ENCODE assay signal across 23 cellular contexts in genomic region chr17:82640046-82640445, GRCh38.
"Had no signal": no experiment of that assay in that cellular context is flagged by ENCODE, and none has a peak within 500 bp of the region (broad histone marks: within the 10 kb centered on the region; RNA-seq: fewer than 3 reads in every experiment).

No MANE protein-coding gene starts in this region.

- H3K27ac Mint-ChIP-seq: activated CD4-positive, alpha-beta memory T cell treated with anti-CD3 and anti-CD28 coated beads for 36 hours; activated CD4-positive, alpha-beta T cell treated with anti-CD3 and anti-CD28 coated beads for 36 hours; activated CD8-positive, alpha-beta memory T cell treated with anti-CD3 and anti-CD28 coated beads, Interleukin-2, amount 10 ng/mL, durations not matched to agents 7 days and 5 days; activated naive CD8-positive, alpha-beta T cell treated with anti-CD3 and anti-CD28 coated beads, Interleukin-2, amount 10 ng/mL, durations not matched to agents 7 days and 5 days; activated T-helper 17 cell treated with anti-CD3 and anti-CD28 coated beads, Interleukin-2, amount 50 U/mL, for 72 hours; endodermal cell; neural progenitor cell; WTC11 had no signal

- ATAC-seq: activated CD4-positive, alpha-beta T cell treated with anti-CD3 and anti-CD28 coated beads for 36 hours; activated CD8-positive, alpha-beta memory T cell treated with anti-CD3 and anti-CD28 coated beads, Interleukin-2, amount 10 ng/mL, durations not matched to agents 7 days and 5 days; activated T-helper 17 cell treated with anti-CD3 and anti-CD28 coated beads, Interleukin-2, amount 50 U/mL, for 72 hours; left lung; mucosa of descending colon; WTC11 had no signal

- H3K4me3 Mint-ChIP-seq: activated CD4-positive, alpha-beta memory T cell treated with anti-CD3 and anti-CD28 coated beads for 36 hours; activated CD4-positive, alpha-beta T cell treated with anti-CD3 and anti-CD28 coated beads for 36 hours; activated CD8-positive, alpha-beta memory T cell treated with anti-CD3 and anti-CD28 coated beads, Interleukin-2, amount 10 ng/mL, durations not matched to agents 7 days and 5 days; activated naive CD8-positive, alpha-beta T cell treated with anti-CD3 and anti-CD28 coated beads, Interleukin-2, amount 10 ng/mL, durations not matched to agents 7 days and 5 days; endodermal cell; neural progenitor cell; WTC11 had no signal

- H3K4me3 ChIP-seq: left lung, mucosa of descending colon, neural progenitor cell, ovary, right lobe of liver, smooth muscle cell, thyroid gland had no signal

- DNase-seq: activated CD4-positive, alpha-beta memory T cell treated with anti-CD3 and anti-CD28 coated beads for 36 hours; activated CD4-positive, alpha-beta T cell treated with anti-CD3 and anti-CD28 coated beads for 36 hours; activated CD8-positive, alpha-beta memory T cell treated with anti-CD3 and anti-CD28 coated beads, Interleukin-2, amount 10 ng/mL, durations not matched to agents 7 days and 5 days; activated naive CD4-positive, alpha-beta T cell; activated naive CD8-positive, alpha-beta T cell treated with anti-CD3 and anti-CD28 coated beads, Interleukin-2, amount 10 ng/mL, durations not matched to agents 7 days and 5 days; activated T-cell treated with anti-CD3 and anti-CD28 coated beads, Interleukin-2, amount 50 U/mL, for 1 hour; amygdala; mucosa of descending colon; naive B cell; ovary; stimulated activated naive CD4-positive, alpha-beta T cell treated with Interleukin-2 at 50 U/mL for 16 hours; SW 1271; T-helper 2 cell; thyroid gland had no signal

- H3K27ac ChIP-seq: left lung, neural progenitor cell, ovary, right lobe of liver, thyroid gland had no signal

- H3K9me3 ChIP-seq: ovary, right lobe of liver, thyroid gland had no signal

- H3K27me3 Mint-ChIP-seq: activated CD4-positive, alpha-beta memory T cell treated with anti-CD3 and anti-CD28 coated beads for 36 hours; activated CD4-positive, alpha-beta T cell treated with anti-CD3 and anti-CD28 coated beads for 36 hours; activated CD8-positive, alpha-beta memory T cell treated with anti-CD3 and anti-CD28 coated beads, Interleukin-2, amount 10 ng/mL, durations not matched to agents 7 days and 5 days; activated naive CD8-positive, alpha-beta T cell treated with anti-CD3 and anti-CD28 coated beads, Interleukin-2, amount 10 ng/mL, durations not matched to agents 7 days and 5 days; activated T-helper 17 cell treated with anti-CD3 and anti-CD28 coated beads, Interleukin-2, amount 50 U/mL, for 72 hours; naive B cell had no signal

- H3K4me1 ChIP-seq: left lung, neural progenitor cell, right lobe of liver, thyroid gland had no signal

- H2AFZ ChIP-seq: neural progenitor cell had no signal

- H3K27me3 ChIP-seq: left lung, neural progenitor cell, ovary, right lobe of liver, thyroid gland had no signal

- H3K9ac ChIP-seq: neural progenitor cell had no signal

- H3K9me3 Mint-ChIP-seq: activated naive CD8-positive, alpha-beta T cell treated with anti-CD3 and anti-CD28 coated beads, Interleukin-2, amount 10 ng/mL, durations not matched to agents 7 days and 5 days; activated T-helper 17 cell treated with anti-CD3 and anti-CD28 coated beads, Interleukin-2, amount 50 U/mL, for 72 hours; endodermal cell; WTC11 had no signal

- H3K36me3 ChIP-seq: neural progenitor cell, ovary had no signal

- FAIRE-seq: colon, frontal cortex had no signal

- H3K4me2 ChIP-seq: neural progenitor cell, smooth muscle cell had no signal
